In the genomic region with DNA sequence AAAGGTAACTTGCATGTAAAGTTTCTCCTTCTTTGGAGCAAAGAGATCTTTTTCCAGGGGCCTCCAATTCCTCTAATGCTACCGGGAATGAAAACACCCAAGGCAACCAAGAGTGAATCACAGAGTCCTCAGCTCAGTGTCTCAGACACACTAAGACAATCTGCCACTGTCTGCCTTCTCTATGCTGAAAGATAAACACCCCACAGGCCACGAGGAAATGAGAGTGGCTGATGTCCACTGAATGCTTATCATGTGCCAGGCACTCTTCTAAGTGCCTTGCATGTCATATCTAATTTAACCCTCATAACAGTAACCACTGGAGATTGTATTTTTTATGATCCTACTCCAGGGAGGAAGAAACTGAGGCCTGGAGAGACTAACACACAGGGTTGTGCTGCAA, we compare ENCODE assay signal across 21 cellular contexts. TPM values are rescaled to one million over a fixed set of nuclear protein-coding genes. Genes with fewer than 3 reads are reported as not detected.
A peak's percentile ranks its signal among the peaks of the same experiment; 100 is the strongest.
DNase-seq lines count a peak whose midpoint lies in the region; ATAC-seq, FAIRE-seq and TF ChIP-seq lines count a peak whose summit lies in the region.
"Had no signal": no experiment of that assay in that cellular context is flagged by ENCODE, and none has a peak within 500 bp of the region (broad histone marks: within the 10 kb centered on the region; RNA-seq: fewer than 3 reads in every experiment).

No MANE protein-coding gene starts in this region.

- no peak overlapping the region for H3K14ac ChIP-seq in neuronal stem cell (ENCODE audit: low read length)

- H3K27me3 ChIP-seq in Caco-2 (replicated peaks; ENCODE audit: control insufficient read depth, insufficient read depth, low read length) (no peaks in the 10 kb centered on the region), K562 (ENCODE audit: control insufficient read depth in 2 of 2, insufficient read depth in 2 of 2, low read length in 2 of 2) (peaks cover 5 to 9% of the 10 kb centered on the region in 2 experiments; a peak in 3 of 5 replicates), neuronal stem cell (ENCODE audit: control insufficient read depth in 3 of 3, insufficient read depth in 3 of 3, low read depth in 1 of 3, low read length in 3 of 3) (no peaks in the 10 kb centered on the region)
- H3K27me3 ChIP-seq: BE2C had no signal

- POLR2A ChIA-PET in Caco-2 (lab: Charles Lee) = no interaction called here
- POLR2A ChIA-PET in K562 (lab: Yijun Ruan, JAX) = no interaction called here

- no peak overlapping the region for H3K4me3 ChIP-seq in Caco-2 (ENCODE audit: low read depth, low read length)
- no peak overlapping the region for H3K4me3 ChIP-seq in K562
- H3K4me3 ChIP-seq in neuronal stem cell (ENCODE audit: low read length in 2 of 2) = no peak overlapping the region

- DNase-seq in Caco-2 (no peak), OCI-M1 (lab: John Stamatoyannopoulos, UW) (peak; percentile 10), K562 (ENCODE audit: extremely low read depth in 1 of 4, low spot score in 3 of 4) (peak in 1 of 4 experiments; percentile 6), neuronal stem cell (ENCODE audit: low spot score) (no peak), iPS-NIHi11 (ENCODE audit: low spot score) (no peak), activated T-cell treated with anti-CD3 and anti-CD28 coated beads for 4 hours (no peak), hepatic stellate cell (ENCODE audit: low spot score) (no peak)
- DNase-seq: BE2C; C1 segment of cervical spinal cord; CD4-positive, CD25-positive, alpha-beta regulatory T cell; DMS153; DMS79; GDM1; H7; HFFc6; IMR-90; KBM-7 had no signal

- intact Hi-C loops in Caco-2 (cut with micrococcal nuclease; ENCODE audit: unreplicated experiment) (loop anchor here (10.0 kb wide), 2 partner anchors 615 to 725 kb away; partner anchors contain the start of gene IRX3), K562 (cut with micrococcal nuclease) (no loop called here)

- no peaks in the 10 kb centered on the region for H3K27me3 Mint-ChIP-seq in Caco-2 (ENCODE audit: insufficient read depth, unreplicated experiment)
- H3K27me3 Mint-ChIP-seq: CD4-positive, CD25-positive, alpha-beta regulatory T cell had no signal

- no peak for ATAC-seq in K562
- ATAC-seq: HCT116 had no signal

- H3K36me3 ChIP-seq in Caco-2 (ENCODE audit: control insufficient read depth, insufficient read depth, low read length) (no peaks in the 10 kb centered on the region), K562 (ENCODE audit: control insufficient read depth, insufficient read depth, low read length) (no peaks in the 10 kb centered on the region), neuronal stem cell (replicated peaks in 1 of 2; ENCODE audit: control insufficient read depth in 2 of 2, insufficient read depth in 2 of 2, low read length in 2 of 2) (no peaks in the 10 kb centered on the region)
- H3K36me3 ChIP-seq: BE2C had no signal

- TF ChIP-seq RAD21 in K562 (CRISPR knock-in tag; conservative IDR thresholded peaks at IDR 0.05 in 1 of 2, IDR thresholded peaks at IDR 0.05 in 1 of 2) = no peak

- H2AFZ ChIP-seq in K562 (ENCODE audit: low read depth, low read length) = peak overlapping the region; percentile 39; the same call in 1 of the 2 replicates
- peak overlapping the region; percentile 6 for H2AFZ ChIP-seq in neuronal stem cell (ENCODE audit: low read length)

- no peaks in the 10 kb centered on the region for H3K9me3 ChIP-seq in Caco-2
- no peaks in the 10 kb centered on the region for H3K9me3 ChIP-seq in K562 (replicated peaks; ENCODE audit: control insufficient read depth, insufficient read depth, low read depth, low read length)
- H3K9me3 ChIP-seq in neuronal stem cell (replicated peaks in 1 of 2; ENCODE audit: control insufficient read depth in 2 of 2, insufficient read depth in 1 of 2, low read depth in 1 of 2, low read length in 2 of 2) = peaks cover 0 to 2% of the 10 kb centered on the region in 2 donors
- H3K9me3 ChIP-seq: BE2C had no signal

- H3K79me2 ChIP-seq in K562 (ENCODE audit: control insufficient read depth, insufficient read depth, low read length) = no peaks in the 10 kb centered on the region

- WGBS in K562 (ENCODE audit: insufficient coverage, low coverage, missing lambda C conversion rate) = 0% methylated on average over 2 of the region's 2 CpGs
- no CpG with 5 or more reads among the region's 2 CpGs for WGBS in neuronal stem cell (ENCODE audit: extremely low coverage in 2 of 2, insufficient read length in 2 of 2, insufficient replicate concordance in 1 of 2), 2 donors

- H2BK120ac ChIP-seq in neuronal stem cell (ENCODE audit: low read depth, low read length) = no peak overlapping the region

- no peak overlapping the region for H3K4me3 Mint-ChIP-seq in Caco-2 (ENCODE audit: unreplicated experiment)
- H3K4me3 Mint-ChIP-seq: CD4-positive, CD25-positive, alpha-beta regulatory T cell; HFFc6 had no signal

- no peak overlapping the region for H2BK12ac ChIP-seq in neuronal stem cell (ENCODE audit: low read length)

- no peaks in the 10 kb centered on the region for H3K9me3 Mint-ChIP-seq in Caco-2 (ENCODE audit: unreplicated experiment)
- H3K9me3 Mint-ChIP-seq: HFFc6 had no signal

- no peak overlapping the region for H3K18ac ChIP-seq in neuronal stem cell (ENCODE audit: low read length)

- H4K20me1 ChIP-seq in K562 (replicated peaks; ENCODE audit: control insufficient read depth, insufficient read depth, low read length) = no peaks in the 10 kb centered on the region

- H2AK5ac ChIP-seq in neuronal stem cell (ENCODE audit: low read depth, low read length) = no peak overlapping the region

- H2BK15ac ChIP-seq in neuronal stem cell (ENCODE audit: low read length) = no peak overlapping the region

- no peak for TF ChIP-seq CTCF in Caco-2 (IDR thresholded peaks at IDR 0.05; ENCODE audit: insufficient read depth in 1 of 2, low read depth in 1 of 2, low read length in 1 of 2, severe bottlenecking in 1 of 2, unreplicated experiment in 1 of 2)
- no peak for TF ChIP-seq CTCF in K562 (IDR thresholded peaks at IDR 0.05 in 2 of 3, conservative IDR thresholded peaks at IDR 0.05 in 1 of 3; ENCODE audit: insufficient read depth in 2 of 3, low read depth in 1 of 3, low read length in 3 of 3)

- FAIRE-seq in K562 (lab: Jason Lieb, UNC) = no peak
- FAIRE-seq: GM12892, GM18507, HTR-8/SVneo had no signal

- H3K27ac Mint-ChIP-seq in Caco-2 (ENCODE audit: unreplicated experiment) = peak overlapping the region; percentile 29
- H3K27ac Mint-ChIP-seq: CD4-positive, CD25-positive, alpha-beta regulatory T cell; HFFc6 had no signal

- in situ Hi-C loops in K562 (cut with MboI) = no loop called here

- H3K4me1 ChIP-seq in Caco-2 (no peaks in the 10 kb centered on the region), K562 (replicated peaks in 1 of 2; ENCODE audit: control insufficient read depth in 2 of 2, insufficient read depth in 2 of 2, low read length in 2 of 2) (no peaks in the 10 kb centered on the region), neuronal stem cell (ENCODE audit: control insufficient read depth in 2 of 2, insufficient read depth in 1 of 2, low read depth in 1 of 2, low read length in 2 of 2) (no peaks in the 10 kb centered on the region)
- H3K4me1 ChIP-seq: BE2C had no signal

- H4K8ac ChIP-seq in neuronal stem cell (ENCODE audit: low read depth, low read length) = no peak overlapping the region

- no peaks in the 10 kb centered on the region for H3K36me3 Mint-ChIP-seq in Caco-2 (ENCODE audit: insufficient read depth, unreplicated experiment)
- H3K36me3 Mint-ChIP-seq: CD4-positive, CD25-positive, alpha-beta regulatory T cell had no signal

- no peak overlapping the region for H2BK5ac ChIP-seq in neuronal stem cell (ENCODE audit: low read length)

- H3K79me1 ChIP-seq in neuronal stem cell (ENCODE audit: low read depth, low read length) = no peaks in the 10 kb centered on the region

- no peak for TF ChIP-seq POLR2A in K562 (conservative IDR thresholded peaks at IDR 0.05)

- H3K4ac ChIP-seq in neuronal stem cell (ENCODE audit: low read length) = no peak overlapping the region

- H3K27ac ChIP-seq in K562 (ENCODE audit: extremely low read depth, low read depth, low read length) (no peak overlapping the region), neuronal stem cell (replicated peaks; ENCODE audit: low read length) (no peak overlapping the region)

- peaks cover 6% of the 10 kb centered on the region for H3K4me1 Mint-ChIP-seq in Caco-2 (ENCODE audit: low read depth, unreplicated experiment)
- H3K4me1 Mint-ChIP-seq: CD4-positive, CD25-positive, alpha-beta regulatory T cell had no signal

- TF ChIP-seq EP300 in K562 (IDR thresholded peaks at IDR 0.05; ENCODE audit: low read length) = no peak

- H3K9me1 ChIP-seq in K562 (ENCODE audit: control insufficient read depth, insufficient read depth, low read length) = no peaks in the 10 kb centered on the region

- H3K23ac ChIP-seq in neuronal stem cell (ENCODE audit: low read depth, low read length, poor library complexity) = no peak overlapping the region

- CTCF ChIA-PET in Caco-2 (lab: Charles Lee) = no interaction called here
- CTCF ChIA-PET in K562 (lab: Yijun Ruan, JAX; ENCODE audit: low intra/inter-chr PET ratio) = no interaction called here

- H4K91ac ChIP-seq in neuronal stem cell (ENCODE audit: low read depth, low read length, poor library complexity) = no peak overlapping the region

- BruUV-seq in Caco-2 (replicated peaks; lab: Mats Ljungman, UMichigan) (no TSS peak), K562 (replicated peaks; lab: Mats Ljungman, UMichigan) (no TSS peak)

- H3K9ac ChIP-seq in K562 (ENCODE audit: insufficient read depth in 1 of 2, low read depth in 2 of 2, low read length in 2 of 2) (no peak overlapping the region), neuronal stem cell (ENCODE audit: low read depth, low read length, poor library complexity) (no peak overlapping the region)

- H3K4me2 ChIP-seq in K562 (ENCODE audit: insufficient read depth, low read length) (no peak overlapping the region), neuronal stem cell (ENCODE audit: insufficient read depth, low read length, poor library complexity, severe bottlenecking) (no peak overlapping the region)

RNA-seq across cellular contexts. Expression of gene AKTIP, which starts 56.5 kb away (rescaled TPM):
- total RNA-seq in Caco-2 (2022) = 102 and 127 TPM in 2 replicates
- total RNA-seq in K562 (2011; cell fraction: chromatin; rRNA removed; ENCODE audit: low replicate concordance) = 19.7 and 21.6 TPM in 2 replicates
- total RNA-seq in K562 (2011; cell fraction: nucleolus; rRNA removed) = 11.4 and 13.8 TPM in 2 replicates
- 17.3 and 19.6 TPM in 2 replicates for total RNA-seq in K562 (2011; cell fraction: nucleoplasm; rRNA removed)
- total RNA-seq in K562 (2014; rRNA removed) = 3.0 and 4.3 TPM in 2 replicates
- total RNA-seq in K562 (2014; rRNA removed; fragmentation: Illumina TruSeq; extraction: Trizol) = 4.7 and 7.0 TPM in 2 replicates
- 3.4 and 4.3 TPM in 2 replicates for total RNA-seq in K562 (2015; rRNA removed; fragmentation: Illumina TruSeq; extraction: Trizol)
- total RNA-seq in K562 (2021) = 4.4 and 4.8 TPM in 2 replicates
- polyA plus RNA-seq in K562 (2011; rRNA removed) = 10.7 and 11.4 TPM in 2 replicates
- polyA plus RNA-seq in K562 (2011; cell fraction: cytosol; rRNA removed) = 2.7 and 7.8 TPM in 2 replicates
- 11.6 and 21.6 TPM in 2 replicates for polyA plus RNA-seq in K562 (2011; cell fraction: nucleus; rRNA removed)
- polyA plus RNA-seq in K562 (2012) = 4.4 and 6.9 TPM in 2 replicates
- 5.3 and 6.4 TPM in 2 replicates for polyA plus RNA-seq in K562 (2014; fragmentation: Illumina TruSeq; extraction: Trizol)
- polyA plus RNA-seq in K562 (2014; fragmentation: Nextera tagmentation; extraction: Ambion mirVana) = 1 to 10 TPM; 4.1 to 6.0 TPM
- polyA plus RNA-seq in K562 (2014; rRNA removed) = 3.2 and 6.6 TPM in 2 replicates
- polyA minus RNA-seq in K562 (2011; rRNA and poly(A)+ RNA removed) = 8.6 and 11.5 TPM in 2 replicates
- polyA minus RNA-seq in K562 (2011; cell fraction: cytosol; rRNA and poly(A)+ RNA removed) = 2.6 and 4.7 TPM in 2 replicates
- 5.0 and 8.0 TPM in 2 replicates for polyA minus RNA-seq in K562 (2011; cell fraction: nucleus; rRNA and poly(A)+ RNA removed)
- 13.5 TPM for polyA plus RNA-seq in neuronal stem cell (2013, experiment 1 of 2)
- polyA plus RNA-seq in neuronal stem cell (2013, experiment 2 of 2) = 15.3 TPM
